Comparison of ENCODE assay signal across 14 cellular contexts in genomic region chr1:205169248-205169647, GRCh38. TPM values are rescaled to one million over a fixed set of nuclear protein-coding genes. Genes with fewer than 3 reads are reported as not detected.
DNase-seq lines count a peak whose midpoint lies in the region; ATAC-seq and TF ChIP-seq lines count a peak whose summit lies in the region.
"Had no signal": no experiment of that assay in that cellular context is flagged by ENCODE, and none has a peak within 500 bp of the region (broad histone marks: within the 10 kb centered on the region; RNA-seq: fewer than 3 reads in every experiment).

No MANE protein-coding gene starts in this region.

- H3K27ac ChIP-seq in mammary epithelial cell (ENCODE audit: insufficient read depth, low read depth, low read length) (no peak overlapping the region), psoas muscle (peak overlapping the region; percentile 71)
- H3K27ac ChIP-seq: BLaER1 treated with 17β-estradiol and CSF1 and Interleukin-3, amounts not matched to agents 10 nM and 100 nM had no signal

- no peaks in the 10 kb centered on the region for H3K79me2 ChIP-seq in mammary epithelial cell (ENCODE audit: insufficient read depth, low read length)

- no peak overlapping the region for H3K4me3 Mint-ChIP-seq in stimulated activated naive CD8-positive, alpha-beta T cell treated with anti-CD3 and anti-CD28 coated beads, Interleukin-15, Interleukin-2, amounts not matched to agents 100 ng/mL and 50 ng/mL, for 24 hours
- H3K4me3 Mint-ChIP-seq in stimulated activated naive CD8-positive, alpha-beta T cell treated with anti-CD3 and anti-CD28 coated beads, Interleukin-15, amount 100 ng/mL, for 72 hours: no peak overlapping the region
- no peak overlapping the region for H3K4me3 Mint-ChIP-seq in activated T-cell treated with anti-CD3 and anti-CD28 coated beads, Interleukin-2, amount 50 U/mL, for 4 hours
- H3K4me3 Mint-ChIP-seq in activated CD4-positive, alpha-beta T cell treated with anti-CD3 and anti-CD28 coated beads, Interleukin-2, amount 10 ng/mL, durations not matched to agents 7 days and 5 days: no peak overlapping the region
- H3K4me3 Mint-ChIP-seq: CD4-positive, CD25-positive, alpha-beta regulatory T cell; GM23338 had no signal

- H3K4me1 ChIP-seq in mammary epithelial cell (ENCODE audit: insufficient read depth, low read length) (peaks cover 11% of the 10 kb centered on the region), psoas muscle (peaks cover 60% of the 10 kb centered on the region)

- H3K4me3 ChIP-seq in mammary epithelial cell (replicated peaks in 1 of 3; ENCODE audit: insufficient read depth in 1 of 3, low read depth in 2 of 3, low read length in 3 of 3) (no peak overlapping the region), psoas muscle (no peak overlapping the region)
- H3K4me3 ChIP-seq: BLaER1 treated with 17β-estradiol and CSF1 and Interleukin-3, amounts not matched to agents 10 nM and 100 nM; GM23338 had no signal

- in situ Hi-C loops in mammary epithelial cell (cut with MboI; ENCODE audit: low sequenced_read_pairs in 2 of 2): no loop called here

- H3K4me2 ChIP-seq in mammary epithelial cell (ENCODE audit: insufficient read depth, low read depth, low read length): no peak overlapping the region
- H3K4me2 ChIP-seq: GM23338 had no signal

- TSS peak; percentile 69 for BruUV-seq in mammary epithelial cell (replicated peaks; lab: Mats Ljungman, UMichigan)

- H2AFZ ChIP-seq in mammary epithelial cell (ENCODE audit: low read depth, low read length): no peak overlapping the region
- H2AFZ ChIP-seq: GM23338 had no signal

- 93% methylated on average over 10 of the region's 10 CpGs for whole genome bisulfite sequencing in mammary epithelial cell (ENCODE audit: low coverage, missing lambda C conversion rate)
- WGBS in psoas muscle, 3 donors: 42 to 80% (median 52%) methylated on average over 10 of the region's 10 CpGs

- TF ChIP-seq CTCF in mammary epithelial cell (conservative IDR thresholded peaks at IDR 0.05 in 1 of 2, IDR thresholded peaks at IDR 0.05 in 1 of 2; ENCODE audit: extremely low read depth in 1 of 2, insufficient read depth in 1 of 2, low read depth in 1 of 2, low read length in 2 of 2) (no peak), psoas muscle (IDR thresholded peaks at IDR 0.05) (no peak)

- H3K4me1 Mint-ChIP-seq in stimulated activated naive CD8-positive, alpha-beta T cell treated with anti-CD3 and anti-CD28 coated beads, Interleukin-15, Interleukin-2, amounts not matched to agents 100 ng/mL and 50 ng/mL, for 24 hours (ENCODE audit: low read depth): peaks cover 27% of the 10 kb centered on the region
- peaks cover 51% of the 10 kb centered on the region for H3K4me1 Mint-ChIP-seq in stimulated activated naive CD8-positive, alpha-beta T cell treated with anti-CD3 and anti-CD28 coated beads, Interleukin-15, amount 100 ng/mL, for 72 hours
- peaks cover 25% of the 10 kb centered on the region for H3K4me1 Mint-ChIP-seq in activated T-cell treated with anti-CD3 and anti-CD28 coated beads, Interleukin-2, amount 50 U/mL, for 4 hours (ENCODE audit: low read depth)
- H3K4me1 Mint-ChIP-seq in activated CD4-positive, alpha-beta T cell treated with anti-CD3 and anti-CD28 coated beads, Interleukin-2, amount 10 ng/mL, durations not matched to agents 7 days and 5 days: peaks cover 30% of the 10 kb centered on the region

- H3K9ac ChIP-seq in mammary epithelial cell (ENCODE audit: insufficient read depth, low read length): no peak overlapping the region
- H3K9ac ChIP-seq: BLaER1 treated with 17β-estradiol and CSF1 and Interleukin-3, amounts not matched to agents 10 nM and 100 nM had no signal

- POLR2A ChIA-PET in activated CD4-positive, alpha-beta T cell treated with anti-CD3 and anti-CD28 coated beads, Interleukin-2, amount 10 ng/mL, durations not matched to agents 7 days and 5 days (lab: Charles Lee): no interaction called here

- H3K36me3 Mint-ChIP-seq in stimulated activated naive CD8-positive, alpha-beta T cell treated with anti-CD3 and anti-CD28 coated beads, Interleukin-15, Interleukin-2, amounts not matched to agents 100 ng/mL and 50 ng/mL, for 24 hours (ENCODE audit: low read depth): peaks cover 67% of the 10 kb centered on the region
- H3K36me3 Mint-ChIP-seq in activated T-cell treated with anti-CD3 and anti-CD28 coated beads, Interleukin-2, amount 50 U/mL, for 4 hours (ENCODE audit: insufficient read depth): peaks cover 30% of the 10 kb centered on the region
- peaks cover 19% of the 10 kb centered on the region for H3K36me3 Mint-ChIP-seq in activated CD4-positive, alpha-beta T cell treated with anti-CD3 and anti-CD28 coated beads, Interleukin-2, amount 10 ng/mL, durations not matched to agents 7 days and 5 days (ENCODE audit: low read depth)

- H3K9me3 ChIP-seq in mammary epithelial cell (replicated peaks; ENCODE audit: insufficient read depth, low read length) (no peaks in the 10 kb centered on the region), psoas muscle (no peaks in the 10 kb centered on the region)
- H3K9me3 ChIP-seq: BLaER1 treated with 17β-estradiol and CSF1 and Interleukin-3, amounts not matched to agents 10 nM and 100 nM had no signal

- H3K27ac Mint-ChIP-seq in stimulated activated naive CD8-positive, alpha-beta T cell treated with anti-CD3 and anti-CD28 coated beads, Interleukin-15, Interleukin-2, amounts not matched to agents 100 ng/mL and 50 ng/mL, for 24 hours: peak overlapping the region; percentile 57
- no peak overlapping the region for H3K27ac Mint-ChIP-seq in stimulated activated naive CD8-positive, alpha-beta T cell treated with anti-CD3 and anti-CD28 coated beads, Interleukin-15, amount 100 ng/mL, for 72 hours
- H3K27ac Mint-ChIP-seq in activated CD4-positive, alpha-beta T cell treated with anti-CD3 and anti-CD28 coated beads, Interleukin-2, amount 10 ng/mL, durations not matched to agents 7 days and 5 days: no peak overlapping the region
- H3K27ac Mint-ChIP-seq: GM23338 had no signal

- intact Hi-C loops in mammary epithelial cell (cut with micrococcal nuclease) (no loop called here), psoas muscle (cut with DNase I) (loop anchor here in 1 of 2 donors (5.0 kb wide), 1 partner anchor 33 kb away; no protein-coding TSS in a partner anchor), posterior vena cava (cut with DNase I) (no loop called here)

- H3K27me3 Mint-ChIP-seq in stimulated activated naive CD8-positive, alpha-beta T cell treated with anti-CD3 and anti-CD28 coated beads, Interleukin-15, Interleukin-2, amounts not matched to agents 100 ng/mL and 50 ng/mL, for 24 hours: no peaks in the 10 kb centered on the region
- no peaks in the 10 kb centered on the region for H3K27me3 Mint-ChIP-seq in stimulated activated naive CD8-positive, alpha-beta T cell treated with anti-CD3 and anti-CD28 coated beads, Interleukin-15, amount 100 ng/mL, for 72 hours
- H3K27me3 Mint-ChIP-seq in activated T-cell treated with anti-CD3 and anti-CD28 coated beads, Interleukin-2, amount 50 U/mL, for 4 hours (ENCODE audit: low read depth): no peaks in the 10 kb centered on the region
- no peaks in the 10 kb centered on the region for H3K27me3 Mint-ChIP-seq in activated CD4-positive, alpha-beta T cell treated with anti-CD3 and anti-CD28 coated beads, Interleukin-2, amount 10 ng/mL, durations not matched to agents 7 days and 5 days
- H3K27me3 Mint-ChIP-seq: CD4-positive, CD25-positive, alpha-beta regulatory T cell had no signal

- dilution Hi-C loops in mammary epithelial cell (cut with HindIII; ENCODE audit: low sequenced_read_pairs): no loop called here

- H4K20me1 ChIP-seq in mammary epithelial cell (ENCODE audit: insufficient read depth, low read length): no peaks in the 10 kb centered on the region

- H3K27me3 ChIP-seq in mammary epithelial cell (ENCODE audit: insufficient read depth, low read length) (no peaks in the 10 kb centered on the region), psoas muscle (ENCODE audit: insufficient read depth in 3 of 3, low read length in 2 of 3) (no peaks in the 10 kb centered on the region)
- H3K27me3 ChIP-seq: BLaER1 treated with 17β-estradiol and CSF1 and Interleukin-3, amounts not matched to agents 10 nM and 100 nM had no signal

- CTCF ChIA-PET in mammary epithelial cell (lab: Charles Lee; ENCODE audit: low non-redundant PET): no interaction called here
- CTCF ChIA-PET in activated CD4-positive, alpha-beta T cell treated with anti-CD3 and anti-CD28 coated beads, Interleukin-2, amount 10 ng/mL, durations not matched to agents 7 days and 5 days (lab: Charles Lee): interaction anchor here (0.7 kb wide), 1 partner anchor 112 kb away, joined by 3 read pairs; no protein-coding TSS in a partner anchor

- no peaks in the 10 kb centered on the region for H3K36me3 ChIP-seq in mammary epithelial cell (ENCODE audit: insufficient read depth, low read length)
- H3K36me3 ChIP-seq in psoas muscle (ENCODE audit: insufficient read depth in 1 of 2, low read depth in 1 of 2): peaks cover 6 to 38% of the 10 kb centered on the region in 2 donors

- no peak for ATAC-seq in stimulated activated naive CD8-positive, alpha-beta T cell treated with anti-CD3 and anti-CD28 coated beads, Interleukin-15, amount 100 ng/mL, for 72 hours
- ATAC-seq in psoas muscle: peak; percentile 28 to 51 (median 40)
- ATAC-seq in activated T-cell treated with anti-CD3 and anti-CD28 coated beads, Interleukin-2, amount 50 U/mL, for 4 hours: no peak
- ATAC-seq: GM23338 had no signal

- no peaks in the 10 kb centered on the region for H3K9me3 Mint-ChIP-seq in stimulated activated naive CD8-positive, alpha-beta T cell treated with anti-CD3 and anti-CD28 coated beads, Interleukin-15, Interleukin-2, amounts not matched to agents 100 ng/mL and 50 ng/mL, for 24 hours
- H3K9me3 Mint-ChIP-seq in stimulated activated naive CD8-positive, alpha-beta T cell treated with anti-CD3 and anti-CD28 coated beads, Interleukin-15, amount 100 ng/mL, for 72 hours: no peaks in the 10 kb centered on the region
- H3K9me3 Mint-ChIP-seq in activated T-cell treated with anti-CD3 and anti-CD28 coated beads, Interleukin-2, amount 50 U/mL, for 4 hours: no peaks in the 10 kb centered on the region
- no peaks in the 10 kb centered on the region for H3K9me3 Mint-ChIP-seq in activated CD4-positive, alpha-beta T cell treated with anti-CD3 and anti-CD28 coated beads, Interleukin-2, amount 10 ng/mL, durations not matched to agents 7 days and 5 days
- H3K9me3 Mint-ChIP-seq: CD4-positive, CD25-positive, alpha-beta regulatory T cell; GM23338 had no signal

- no peak for DNase-seq in stimulated activated naive CD8-positive, alpha-beta T cell treated with anti-CD3 and anti-CD28 coated beads, Interleukin-15, amount 100 ng/mL, for 72 hours
- DNase-seq in mammary epithelial cell: no peak
- DNase-seq in psoas muscle: no peak
- no peak for DNase-seq in activated T-cell treated with anti-CD3 and anti-CD28 coated beads, Interleukin-2, amount 50 U/mL, for 4 hours
- DNase-seq in activated CD8-positive, alpha-beta memory T cell treated with anti-CD3 and anti-CD28 coated beads, Interleukin-2, amount 50 U/mL, for 4 hours: no peak
- DNase-seq in posterior vena cava (ENCODE audit: low spot score): no peak
- DNase-seq in activated CD4-positive, alpha-beta T cell treated with anti-CD3 and anti-CD28 coated beads, Interleukin-2, amount 10 ng/mL, durations not matched to agents 7 days and 5 days: no peak
- DNase-seq: ACHN; CD4-positive, CD25-positive, alpha-beta regulatory T cell; DMS53; H7 had no signal

RNA-seq across cellular contexts. Expression of gene DSTYK, which starts 42.3 kb away (rescaled TPM):
- 10 to 100 TPM; 11.0 to 19.2 TPM for total RNA-seq in mammary epithelial cell
- 6.0 TPM for polyA plus RNA-seq in mammary epithelial cell
- polyA minus RNA-seq in mammary epithelial cell: 6.4 TPM
- total RNA-seq in psoas muscle: 10 to 100 TPM in 3 of 4 donors, 1 to 10 TPM in 1; 10.0 to 22.6 (median 13.9) TPM
- 10 to 100 TPM in 1 of 3 donors, 1 to 10 TPM in 2; 2.3 to 19.3 (median 5.2) TPM for polyA plus RNA-seq in psoas muscle
- 10 to 100 TPM; 13.8 to 15.9 (median 15.0) TPM for total RNA-seq in activated T-cell treated with anti-CD3 and anti-CD28 coated beads, Interleukin-2, amount 50 U/mL, for 4 hours
- 10 to 100 TPM; 10.9 to 11.9 TPM for total RNA-seq in posterior vena cava
- total RNA-seq in activated CD4-positive, alpha-beta T cell treated with anti-CD3 and anti-CD28 coated beads, Interleukin-2, amount 10 ng/mL, durations not matched to agents 7 days and 5 days: 1 to 10 TPM; 8.8 to 8.9 TPM

RNA-seq across cellular contexts. Expression of gene RBBP5, which starts 47.5 kb away (rescaled TPM):
- 10 to 100 TPM; 15.2 to 17.5 TPM for total RNA-seq in mammary epithelial cell
- polyA plus RNA-seq in mammary epithelial cell: 9.0 TPM
- 17.9 TPM for polyA minus RNA-seq in mammary epithelial cell
- 10 to 100 TPM; 10.7 to 15.2 (median 13.3) TPM for total RNA-seq in psoas muscle
- 10 to 100 TPM in 1 of 3 donors, 1 to 10 TPM in 2; 6.8 to 28.9 (median 8.3) TPM for polyA plus RNA-seq in psoas muscle
- total RNA-seq in activated T-cell treated with anti-CD3 and anti-CD28 coated beads, Interleukin-2, amount 50 U/mL, for 4 hours: 10 to 100 TPM; 27.4 to 36.2 (median 31.2) TPM
- 10 to 100 TPM in 1 of 2 donors, 1 to 10 TPM in 1; 8.3 to 10.2 TPM for total RNA-seq in posterior vena cava
- 10 to 100 TPM; 22.2 to 24.7 TPM for total RNA-seq in activated CD4-positive, alpha-beta T cell treated with anti-CD3 and anti-CD28 coated beads, Interleukin-2, amount 10 ng/mL, durations not matched to agents 7 days and 5 days

RNA-seq across cellular contexts. Expression of gene TMCC2, which starts 58.5 kb away (rescaled TPM):
- total RNA-seq in mammary epithelial cell (10 to 100 TPM in 1 of 2 donors, 1 to 10 TPM in 1; 1.5 to 11.5 TPM), psoas muscle (10 to 100 TPM in 1 of 4 donors, 1 to 10 TPM in 3; 3.4 to 21.4 (median 6.9) TPM), posterior vena cava (1 to 10 TPM; 4.1 to 4.6 TPM)
- polyA plus RNA-seq in mammary epithelial cell (1.4 TPM), psoas muscle (10 to 100 TPM in 1 of 3 donors, 1 to 10 TPM in 1, under 1 TPM in 1; 0.66 to 17.5 (median 4.3) TPM)
- 2.4 TPM for polyA minus RNA-seq in mammary epithelial cell
- 10 to 100 TPM in 2 of 3 donors, 1 to 10 TPM in 1; 7.8 to 13.6 (median 11.5) TPM for total RNA-seq in activated T-cell treated with anti-CD3 and anti-CD28 coated beads, Interleukin-2, amount 50 U/mL, for 4 hours
- under 1 TPM; 0.52 to 0.64 TPM for total RNA-seq in activated CD4-positive, alpha-beta T cell treated with anti-CD3 and anti-CD28 coated beads, Interleukin-2, amount 10 ng/mL, durations not matched to agents 7 days and 5 days

Comparison
In these comparisons a context has a peak if more than half of its experiments do, and no peak if none do; other contexts are left out.
1. ATAC-seq: peak in psoas muscle (4 of 4); none in stimulated activated naive CD8-positive, alpha-beta T cell treated with anti-CD3 and anti-CD28 coated beads, Interleukin-15, amount 100 ng/mL, for 72 hours (single experiment) and activated T-cell treated with anti-CD3 and anti-CD28 coated beads, Interleukin-2, amount 50 U/mL, for 4 hours (0 of 2).